7 cellular contexts compared by ENCODE assay signal in genomic region chr9:71567890-71568289, GRCh38.
"Had no signal": no experiment of that assay in that cellular context is flagged by ENCODE, and none has a peak within 500 bp of the region (broad histone marks: within the 10 kb centered on the region; RNA-seq: fewer than 3 reads in every experiment).

No MANE protein-coding gene starts in this region.

- H3K4me3 ChIP-seq: GM12878 had no signal

- ATAC-seq: GM12878 had no signal

- DNase-seq: GDM1, GF-D8 had no signal

- FAIRE-seq: GM12878, GM12891, GM12892, GM18507, GM19239 had no signal
